In the genomic region with DNA sequence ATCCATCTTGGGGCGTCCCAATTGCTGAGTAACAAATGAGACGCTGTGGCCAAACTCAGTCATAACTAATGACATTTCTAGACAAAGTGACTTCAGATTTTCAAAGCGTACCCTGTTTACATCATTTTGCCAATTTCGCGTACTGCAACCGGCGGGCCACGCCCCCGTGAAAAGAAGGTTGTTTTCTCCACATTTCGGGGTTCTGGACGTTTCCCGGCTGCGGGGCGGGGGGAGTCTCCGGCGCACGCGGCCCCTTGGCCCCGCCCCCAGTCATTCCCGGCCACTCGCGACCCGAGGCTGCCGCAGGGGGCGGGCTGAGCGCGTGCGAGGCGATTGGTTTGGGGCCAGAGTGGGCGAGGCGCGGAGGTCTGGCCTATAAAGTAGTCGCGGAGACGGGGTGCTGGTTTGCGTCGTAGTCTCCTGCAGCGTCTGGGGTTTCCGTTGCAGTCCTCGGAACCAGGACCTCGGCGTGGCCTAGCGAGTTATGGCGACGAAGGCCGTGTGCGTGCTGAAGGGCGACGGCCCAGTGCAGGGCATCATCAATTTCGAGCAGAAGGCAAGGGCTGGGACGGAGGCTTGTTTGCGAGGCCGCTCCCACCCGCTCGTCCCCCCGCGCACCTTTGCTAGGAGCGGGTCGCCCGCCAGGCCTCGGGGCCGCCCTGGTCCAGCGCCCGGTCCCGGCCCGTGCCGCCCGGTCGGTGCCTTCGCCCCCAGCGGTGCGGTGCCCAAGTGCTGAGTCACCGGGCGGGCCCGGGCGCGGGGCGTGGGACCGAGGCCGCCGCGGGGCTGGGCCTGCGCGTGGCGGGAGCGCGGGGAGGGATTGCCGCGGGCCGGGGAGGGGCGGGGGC, we compare ENCODE assay signal across 1 cellular context.
TF ChIP-seq lines count a peak whose summit lies in the region.

A gene (plus strand): TSS at position 408 of the 848 bp plus-strand sequence. CDS start 77 bp downstream, at position 485.

TF ChIP-seq in HEK293, 187 proteins besides CTCF, POLR2A, EP300 and RAD21 (continued from another document and continues in another):
- TF ChIP-seq, protein P1, sequence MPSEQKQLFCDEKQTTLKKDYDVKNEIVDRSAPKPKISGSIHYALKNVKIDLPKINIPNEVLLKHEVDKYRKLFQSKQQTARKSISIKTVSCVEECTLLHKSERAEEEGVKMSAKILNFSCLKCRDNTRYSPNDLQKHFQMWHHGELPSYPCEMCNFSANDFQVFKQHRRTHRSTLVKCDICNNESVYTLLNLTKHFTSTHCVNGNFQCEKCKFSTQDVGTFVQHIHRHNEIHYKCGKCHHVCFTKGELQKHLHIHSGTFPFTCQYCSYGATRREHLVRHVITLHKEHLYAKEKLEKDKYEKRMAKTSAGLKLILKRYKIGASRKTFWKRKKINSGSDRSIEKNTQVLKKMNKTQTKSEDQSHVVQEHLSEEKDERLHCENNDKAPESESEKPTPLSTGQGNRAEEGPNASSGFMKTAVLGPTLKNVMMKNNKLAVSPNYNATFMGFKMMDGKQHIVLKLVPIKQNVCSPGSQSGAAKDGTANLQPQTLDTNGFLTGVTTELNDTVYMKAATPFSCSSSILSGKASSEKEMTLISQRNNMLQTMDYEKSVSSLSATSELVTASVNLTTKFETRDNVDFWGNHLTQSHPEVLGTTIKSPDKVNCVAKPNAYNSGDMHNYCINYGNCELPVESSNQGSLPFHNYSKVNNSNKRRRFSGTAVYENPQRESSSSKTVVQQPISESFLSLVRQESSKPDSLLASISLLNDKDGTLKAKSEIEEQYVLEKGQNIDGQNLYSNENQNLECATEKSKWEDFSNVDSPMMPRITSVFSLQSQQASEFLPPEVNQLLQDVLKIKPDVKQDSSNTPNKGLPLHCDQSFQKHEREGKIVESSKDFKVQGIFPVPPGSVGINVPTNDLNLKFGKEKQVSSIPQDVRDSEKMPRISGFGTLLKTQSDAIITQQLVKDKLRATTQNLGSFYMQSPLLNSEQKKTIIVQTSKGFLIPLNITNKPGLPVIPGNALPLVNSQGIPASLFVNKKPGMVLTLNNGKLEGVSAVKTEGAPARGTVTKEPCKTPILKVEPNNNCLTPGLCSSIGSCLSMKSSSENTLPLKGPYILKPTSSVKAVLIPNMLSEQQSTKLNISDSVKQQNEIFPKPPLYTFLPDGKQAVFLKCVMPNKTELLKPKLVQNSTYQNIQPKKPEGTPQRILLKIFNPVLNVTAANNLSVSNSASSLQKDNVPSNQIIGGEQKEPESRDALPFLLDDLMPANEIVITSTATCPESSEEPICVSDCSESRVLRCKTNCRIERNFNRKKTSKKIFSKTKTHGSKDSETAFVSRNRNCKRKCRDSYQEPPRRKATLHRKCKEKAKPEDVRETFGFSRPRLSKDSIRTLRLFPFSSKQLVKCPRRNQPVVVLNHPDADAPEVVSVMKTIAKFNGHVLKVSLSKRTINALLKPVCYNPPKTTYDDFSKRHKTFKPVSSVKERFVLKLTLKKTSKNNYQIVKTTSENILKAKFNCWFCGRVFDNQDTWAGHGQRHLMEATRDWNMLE (tag by site-specific recombination; conservative IDR thresholded peaks at IDR 0.05; ENCODE audit: low read depth), result peak; percentile 31; the same call in 1 of the 2 replicates
- TF ChIP-seq ZNF544 (tag by site-specific recombination; IDR thresholded peaks at IDR 0.05), result no peak
- peak; percentile 75 for TF ChIP-seq KLF10 (tag by site-specific recombination; IDR thresholded peaks at IDR 0.05)
- TF ChIP-seq, protein P2, sequence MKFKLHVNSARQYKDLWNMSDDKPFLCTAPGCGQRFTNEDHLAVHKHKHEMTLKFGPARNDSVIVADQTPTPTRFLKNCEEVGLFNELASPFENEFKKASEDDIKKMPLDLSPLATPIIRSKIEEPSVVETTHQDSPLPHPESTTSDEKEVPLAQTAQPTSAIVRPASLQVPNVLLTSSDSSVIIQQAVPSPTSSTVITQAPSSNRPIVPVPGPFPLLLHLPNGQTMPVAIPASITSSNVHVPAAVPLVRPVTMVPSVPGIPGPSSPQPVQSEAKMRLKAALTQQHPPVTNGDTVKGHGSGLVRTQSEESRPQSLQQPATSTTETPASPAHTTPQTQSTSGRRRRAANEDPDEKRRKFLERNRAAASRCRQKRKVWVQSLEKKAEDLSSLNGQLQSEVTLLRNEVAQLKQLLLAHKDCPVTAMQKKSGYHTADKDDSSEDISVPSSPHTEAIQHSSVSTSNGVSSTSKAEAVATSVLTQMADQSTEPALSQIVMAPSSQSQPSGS (tag by site-specific recombination; IDR thresholded peaks at IDR 0.05; ENCODE audit: low read depth), result no peak
- TF ChIP-seq ZNF394 (tag by site-specific recombination; IDR thresholded peaks at IDR 0.05; ENCODE audit: borderline replicate concordance), result peak; percentile 56; the same call in 1 of the 2 replicates
- TF ChIP-seq SALL2 (tag by site-specific recombination; IDR thresholded peaks at IDR 0.05; ENCODE audit: borderline replicate concordance), result no peak
- TF ChIP-seq, protein P3, sequence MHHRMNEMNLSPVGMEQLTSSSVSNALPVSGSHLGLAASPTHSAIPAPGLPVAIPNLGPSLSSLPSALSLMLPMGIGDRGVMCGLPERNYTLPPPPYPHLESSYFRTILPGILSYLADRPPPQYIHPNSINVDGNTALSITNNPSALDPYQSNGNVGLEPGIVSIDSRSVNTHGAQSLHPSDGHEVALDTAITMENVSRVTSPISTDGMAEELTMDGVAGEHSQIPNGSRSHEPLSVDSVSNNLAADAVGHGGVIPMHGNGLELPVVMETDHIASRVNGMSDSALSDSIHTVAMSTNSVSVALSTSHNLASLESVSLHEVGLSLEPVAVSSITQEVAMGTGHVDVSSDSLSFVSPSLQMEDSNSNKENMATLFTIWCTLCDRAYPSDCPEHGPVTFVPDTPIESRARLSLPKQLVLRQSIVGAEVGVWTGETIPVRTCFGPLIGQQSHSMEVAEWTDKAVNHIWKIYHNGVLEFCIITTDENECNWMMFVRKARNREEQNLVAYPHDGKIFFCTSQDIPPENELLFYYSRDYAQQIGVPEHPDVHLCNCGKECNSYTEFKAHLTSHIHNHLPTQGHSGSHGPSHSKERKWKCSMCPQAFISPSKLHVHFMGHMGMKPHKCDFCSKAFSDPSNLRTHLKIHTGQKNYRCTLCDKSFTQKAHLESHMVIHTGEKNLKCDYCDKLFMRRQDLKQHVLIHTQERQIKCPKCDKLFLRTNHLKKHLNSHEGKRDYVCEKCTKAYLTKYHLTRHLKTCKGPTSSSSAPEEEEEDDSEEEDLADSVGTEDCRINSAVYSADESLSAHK (tag by site-specific recombination; IDR thresholded peaks at IDR 0.05), result no peak
- TF ChIP-seq ZSCAN16 (tag by site-specific recombination; IDR thresholded peaks at IDR 0.05), result no peak
- peak; percentile 63 for TF ChIP-seq EGR2 (tag by site-specific recombination; IDR thresholded peaks at IDR 0.05; ENCODE audit: low read depth)
- no peak for TF ChIP-seq ZNF792 (tag by site-specific recombination; IDR thresholded peaks at IDR 0.05)
- TF ChIP-seq ZNF76 (tag by site-specific recombination; IDR thresholded peaks at IDR 0.05; ENCODE audit: borderline replicate concordance, low read depth), result peak; percentile 62; the same call in 1 of the 2 replicates
- TF ChIP-seq, protein P4, sequence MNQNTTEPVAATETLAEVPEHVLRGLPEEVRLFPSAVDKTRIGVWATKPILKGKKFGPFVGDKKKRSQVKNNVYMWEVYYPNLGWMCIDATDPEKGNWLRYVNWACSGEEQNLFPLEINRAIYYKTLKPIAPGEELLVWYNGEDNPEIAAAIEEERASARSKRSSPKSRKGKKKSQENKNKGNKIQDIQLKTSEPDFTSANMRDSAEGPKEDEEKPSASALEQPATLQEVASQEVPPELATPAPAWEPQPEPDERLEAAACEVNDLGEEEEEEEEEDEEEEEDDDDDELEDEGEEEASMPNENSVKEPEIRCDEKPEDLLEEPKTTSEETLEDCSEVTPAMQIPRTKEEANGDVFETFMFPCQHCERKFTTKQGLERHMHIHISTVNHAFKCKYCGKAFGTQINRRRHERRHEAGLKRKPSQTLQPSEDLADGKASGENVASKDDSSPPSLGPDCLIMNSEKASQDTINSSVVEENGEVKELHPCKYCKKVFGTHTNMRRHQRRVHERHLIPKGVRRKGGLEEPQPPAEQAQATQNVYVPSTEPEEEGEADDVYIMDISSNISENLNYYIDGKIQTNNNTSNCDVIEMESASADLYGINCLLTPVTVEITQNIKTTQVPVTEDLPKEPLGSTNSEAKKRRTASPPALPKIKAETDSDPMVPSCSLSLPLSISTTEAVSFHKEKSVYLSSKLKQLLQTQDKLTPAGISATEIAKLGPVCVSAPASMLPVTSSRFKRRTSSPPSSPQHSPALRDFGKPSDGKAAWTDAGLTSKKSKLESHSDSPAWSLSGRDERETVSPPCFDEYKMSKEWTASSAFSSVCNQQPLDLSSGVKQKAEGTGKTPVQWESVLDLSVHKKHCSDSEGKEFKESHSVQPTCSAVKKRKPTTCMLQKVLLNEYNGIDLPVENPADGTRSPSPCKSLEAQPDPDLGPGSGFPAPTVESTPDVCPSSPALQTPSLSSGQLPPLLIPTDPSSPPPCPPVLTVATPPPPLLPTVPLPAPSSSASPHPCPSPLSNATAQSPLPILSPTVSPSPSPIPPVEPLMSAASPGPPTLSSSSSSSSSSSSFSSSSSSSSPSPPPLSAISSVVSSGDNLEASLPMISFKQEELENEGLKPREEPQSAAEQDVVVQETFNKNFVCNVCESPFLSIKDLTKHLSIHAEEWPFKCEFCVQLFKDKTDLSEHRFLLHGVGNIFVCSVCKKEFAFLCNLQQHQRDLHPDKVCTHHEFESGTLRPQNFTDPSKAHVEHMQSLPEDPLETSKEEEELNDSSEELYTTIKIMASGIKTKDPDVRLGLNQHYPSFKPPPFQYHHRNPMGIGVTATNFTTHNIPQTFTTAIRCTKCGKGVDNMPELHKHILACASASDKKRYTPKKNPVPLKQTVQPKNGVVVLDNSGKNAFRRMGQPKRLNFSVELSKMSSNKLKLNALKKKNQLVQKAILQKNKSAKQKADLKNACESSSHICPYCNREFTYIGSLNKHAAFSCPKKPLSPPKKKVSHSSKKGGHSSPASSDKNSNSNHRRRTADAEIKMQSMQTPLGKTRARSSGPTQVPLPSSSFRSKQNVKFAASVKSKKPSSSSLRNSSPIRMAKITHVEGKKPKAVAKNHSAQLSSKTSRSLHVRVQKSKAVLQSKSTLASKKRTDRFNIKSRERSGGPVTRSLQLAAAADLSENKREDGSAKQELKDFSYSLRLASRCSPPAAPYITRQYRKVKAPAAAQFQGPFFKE (tag by site-specific recombination; IDR thresholded peaks at IDR 0.05; ENCODE audit: borderline replicate concordance), result no peak
- TF ChIP-seq ZNF610 (tag by site-specific recombination; IDR thresholded peaks at IDR 0.05; ENCODE audit: borderline replicate concordance), result peak; percentile 61; the same call in 1 of the 2 replicates
- no peak for TF ChIP-seq ZNF16 (tag by site-specific recombination; IDR thresholded peaks at IDR 0.05; ENCODE audit: low read depth)
- TF ChIP-seq ZNF341 (tag by site-specific recombination; IDR thresholded peaks at IDR 0.05; ENCODE audit: low read depth), result no peak
- peak; percentile 70 for TF ChIP-seq ZNF561 (tag by site-specific recombination; IDR thresholded peaks at IDR 0.05; ENCODE audit: borderline replicate concordance)
- no peak for TF ChIP-seq ZNF426 (tag by site-specific recombination; IDR thresholded peaks at IDR 0.05)
- TF ChIP-seq ZFP41 (tag by site-specific recombination; IDR thresholded peaks at IDR 0.05; ENCODE audit: borderline replicate concordance), result 0 out of 2 replicates have a peak, but pooled peaks have one; percentile 66
- TF ChIP-seq, protein P5, sequence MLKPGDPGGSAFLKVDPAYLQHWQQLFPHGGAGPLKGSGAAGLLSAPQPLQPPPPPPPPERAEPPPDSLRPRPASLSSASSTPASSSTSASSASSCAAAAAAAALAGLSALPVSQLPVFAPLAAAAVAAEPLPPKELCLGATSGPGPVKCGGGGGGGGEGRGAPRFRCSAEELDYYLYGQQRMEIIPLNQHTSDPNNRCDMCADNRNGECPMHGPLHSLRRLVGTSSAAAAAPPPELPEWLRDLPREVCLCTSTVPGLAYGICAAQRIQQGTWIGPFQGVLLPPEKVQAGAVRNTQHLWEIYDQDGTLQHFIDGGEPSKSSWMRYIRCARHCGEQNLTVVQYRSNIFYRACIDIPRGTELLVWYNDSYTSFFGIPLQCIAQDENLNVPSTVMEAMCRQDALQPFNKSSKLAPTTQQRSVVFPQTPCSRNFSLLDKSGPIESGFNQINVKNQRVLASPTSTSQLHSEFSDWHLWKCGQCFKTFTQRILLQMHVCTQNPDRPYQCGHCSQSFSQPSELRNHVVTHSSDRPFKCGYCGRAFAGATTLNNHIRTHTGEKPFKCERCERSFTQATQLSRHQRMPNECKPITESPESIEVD (tag by site-specific recombination; IDR thresholded peaks at IDR 0.05), result no peak
- TF ChIP-seq ZNF791 (tag by site-specific recombination; IDR thresholded peaks at IDR 0.05), result no peak
- TF ChIP-seq, protein P6, sequence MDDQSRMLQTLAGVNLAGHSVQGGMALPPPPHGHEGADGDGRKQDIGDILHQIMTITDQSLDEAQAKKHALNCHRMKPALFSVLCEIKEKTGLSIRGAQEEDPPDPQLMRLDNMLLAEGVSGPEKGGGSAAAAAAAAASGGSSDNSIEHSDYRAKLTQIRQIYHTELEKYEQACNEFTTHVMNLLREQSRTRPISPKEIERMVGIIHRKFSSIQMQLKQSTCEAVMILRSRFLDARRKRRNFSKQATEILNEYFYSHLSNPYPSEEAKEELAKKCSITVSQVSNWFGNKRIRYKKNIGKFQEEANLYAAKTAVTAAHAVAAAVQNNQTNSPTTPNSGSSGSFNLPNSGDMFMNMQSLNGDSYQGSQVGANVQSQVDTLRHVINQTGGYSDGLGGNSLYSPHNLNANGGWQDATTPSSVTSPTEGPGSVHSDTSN (CRISPR knock-in tag; IDR thresholded peaks at IDR 0.05), result peak; percentile 71; the same call in 1 of the 2 replicates
- no peak for TF ChIP-seq ZNF830 (tag by site-specific recombination; IDR thresholded peaks at IDR 0.05; ENCODE audit: low read depth)
- TF ChIP-seq, protein P7, sequence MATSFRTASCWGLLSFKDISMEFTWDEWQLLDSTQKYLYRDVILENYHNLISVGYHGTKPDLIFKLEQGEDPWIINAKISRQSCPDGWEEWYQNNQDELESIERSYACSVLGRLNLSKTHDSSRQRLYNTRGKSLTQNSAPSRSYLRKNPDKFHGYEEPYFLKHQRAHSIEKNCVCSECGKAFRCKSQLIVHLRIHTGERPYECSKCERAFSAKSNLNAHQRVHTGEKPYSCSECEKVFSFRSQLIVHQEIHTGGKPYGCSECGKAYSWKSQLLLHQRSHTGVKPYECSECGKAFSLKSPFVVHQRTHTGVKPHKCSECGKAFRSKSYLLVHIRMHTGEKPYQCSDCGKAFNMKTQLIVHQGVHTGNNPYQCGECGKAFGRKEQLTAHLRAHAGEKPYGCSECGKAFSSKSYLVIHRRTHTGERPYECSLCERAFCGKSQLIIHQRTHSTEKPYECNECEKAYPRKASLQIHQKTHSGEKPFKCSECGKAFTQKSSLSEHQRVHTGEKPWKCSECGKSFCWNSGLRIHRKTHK (tag by site-specific recombination; IDR thresholded peaks at IDR 0.05), result no peak
- no peak for TF ChIP-seq ZNF169 (tag by site-specific recombination; IDR thresholded peaks at IDR 0.05)
- TF ChIP-seq ZNF660 (tag by site-specific recombination; IDR thresholded peaks at IDR 0.05), result peak; percentile 75
- no peak for TF ChIP-seq ZNF768 (tag by site-specific recombination; IDR thresholded peaks at IDR 0.05)
- TF ChIP-seq ZNF202 (tag by site-specific recombination; IDR thresholded peaks at IDR 0.05; ENCODE audit: borderline replicate concordance), result no peak
- TF ChIP-seq ZNF571 (tag by site-specific recombination; IDR thresholded peaks at IDR 0.05), result no peak
- TF ChIP-seq IKZF3 (tag by site-specific recombination; IDR thresholded peaks at IDR 0.05), result no peak
